In the genomic region with DNA sequence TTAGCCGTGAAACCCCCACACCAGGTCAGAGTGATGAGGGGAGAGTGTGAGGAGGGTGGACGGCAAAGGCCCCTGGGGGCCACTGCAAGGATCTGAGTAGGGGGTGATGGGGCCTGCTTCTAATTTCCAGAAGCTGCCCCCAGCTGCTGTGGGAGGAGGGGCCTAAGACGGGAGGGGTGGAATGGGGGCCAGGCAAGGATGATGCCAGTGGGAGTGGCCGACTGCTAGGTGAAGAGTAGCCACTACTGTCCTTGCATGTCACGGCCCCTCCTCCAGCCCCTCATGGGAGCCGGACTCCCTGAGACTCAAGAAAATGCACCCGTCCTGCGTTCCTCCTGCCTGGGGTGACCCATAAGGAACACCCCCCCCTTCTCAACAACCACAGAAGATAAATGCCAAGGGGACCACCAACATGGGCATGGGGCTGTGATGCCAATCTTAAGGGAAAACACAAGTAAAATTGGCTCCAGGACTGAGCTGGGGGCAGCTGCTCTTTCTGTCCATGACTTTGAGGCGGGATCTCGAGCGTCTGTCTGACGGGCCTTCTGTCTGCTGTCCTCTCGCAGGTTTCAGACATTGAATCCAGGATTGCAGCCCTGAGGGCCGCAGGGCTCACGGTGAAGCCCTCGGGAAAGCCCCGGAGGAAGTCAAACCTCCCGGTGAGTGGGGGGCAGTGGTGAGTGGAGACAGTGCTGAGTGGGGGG, we compare ENCODE assay signal across 24 cellular contexts. TPM values are rescaled to one million over a fixed set of nuclear protein-coding genes. Genes with fewer than 3 reads are reported as not detected.
"Had no signal": no experiment of that assay in that cellular context is flagged by ENCODE, and none has a peak within 500 bp of the region (broad histone marks: within the 10 kb centered on the region; RNA-seq: fewer than 3 reads in every experiment).

No MANE protein-coding gene starts in this region.

- H3K27ac Mint-ChIP-seq: naive B cell, type B pancreatic cell had no signal

- H3K4me1 ChIP-seq: thyroid gland had no signal

- H3K4me3 Mint-ChIP-seq: naive B cell, type B pancreatic cell had no signal

- H3K4me3 ChIP-seq: dorsolateral prefrontal cortex, hepatocyte, left ventricle myocardium inferior, lung, ovary, right atrium auricular region, sigmoid colon, skin epidermis, suprapubic skin, thyroid gland had no signal

- H3K9me3 Mint-ChIP-seq: naive B cell, type B pancreatic cell had no signal

- H3K36me3 ChIP-seq: ovary, right atrium auricular region, sigmoid colon, suprapubic skin had no signal

- DNase-seq: cortex of kidney; dorsolateral prefrontal cortex; effector CD8-positive, alpha-beta T cell; foreskin melanocyte; head of caudate nucleus; left cardiac atrium; left ventricle myocardium inferior; mesenchymal stem cell; naive B cell; sigmoid colon; stimulated activated CD4-positive, alpha-beta T cell treated with anti-CD3 and anti-CD28 coated beads, Interleukin-12 subunit alpha, Interleukin-12 subunit beta, amount 100 ng/mL, for 4 hours; stimulated activated naive CD4-positive, alpha-beta T cell; thyroid gland had no signal

- H3K27me3 Mint-ChIP-seq: type B pancreatic cell had no signal

- H3K9me3 ChIP-seq: left ventricle myocardium inferior, ovary, right atrium auricular region, sigmoid colon, suprapubic skin, thyroid gland had no signal

- H3K36me3 Mint-ChIP-seq: naive B cell had no signal

- H3K27ac ChIP-seq: dorsolateral prefrontal cortex, hepatocyte, left ventricle myocardium inferior, ovary, right atrium auricular region, sigmoid colon, skin epidermis, suprapubic skin, thyroid gland had no signal

- H3K27me3 ChIP-seq: hepatocyte, ovary, right atrium auricular region, suprapubic skin, thyroid gland had no signal

RNA-seq across cellular contexts. Expression of gene PRLH, which starts 24.2 kb away (rescaled TPM):
- total RNA-seq: dorsolateral prefrontal cortex, hepatocyte, kidney, left cardiac atrium, left ventricle myocardium inferior, lung, ovary, posterior vena cava, right atrium auricular region, sigmoid colon, suprapubic skin, thyroid gland had no signal
- polyA plus RNA-seq: esophagus, hepatocyte, lung, neural cell, ovary, sigmoid colon had no signal

RNA-seq across cellular contexts. Expression of gene RAB17, which starts 48.4 kb away (rescaled TPM):
- polyA plus RNA-seq: neural cell had no signal

RNA-seq across cellular contexts. Expression of gene MLPH, which starts 55.1 kb away (rescaled TPM):
- polyA plus RNA-seq: neural cell had no signal
